Comparison of ENCODE assay signal across 2 cellular contexts in the genomic region with DNA sequence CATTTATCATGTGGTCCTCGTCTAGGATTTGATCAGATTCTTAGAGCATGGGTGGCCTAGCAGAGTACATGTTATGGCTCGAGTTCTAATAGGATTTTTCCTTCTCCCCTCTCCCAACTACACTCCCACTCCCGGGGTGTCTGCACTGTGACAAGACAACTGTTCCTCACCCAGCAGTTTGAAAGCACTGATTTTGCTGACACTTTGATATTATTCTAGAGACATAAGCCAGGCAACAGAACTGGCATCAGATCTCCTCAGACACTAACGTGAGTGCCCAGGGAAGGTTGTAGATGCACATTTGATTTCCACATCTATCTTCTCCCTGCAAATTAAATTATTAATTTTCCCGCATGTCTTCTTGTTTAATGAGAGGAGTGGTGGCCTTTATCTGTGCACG.
TF ChIP-seq lines count a peak whose summit lies in the region.

No MANE protein-coding gene starts in this region.

TF ChIP-seq in SK-N-SH, 30 proteins besides CTCF, POLR2A, EP300 and RAD21:
- TF ChIP-seq, protein P1, sequence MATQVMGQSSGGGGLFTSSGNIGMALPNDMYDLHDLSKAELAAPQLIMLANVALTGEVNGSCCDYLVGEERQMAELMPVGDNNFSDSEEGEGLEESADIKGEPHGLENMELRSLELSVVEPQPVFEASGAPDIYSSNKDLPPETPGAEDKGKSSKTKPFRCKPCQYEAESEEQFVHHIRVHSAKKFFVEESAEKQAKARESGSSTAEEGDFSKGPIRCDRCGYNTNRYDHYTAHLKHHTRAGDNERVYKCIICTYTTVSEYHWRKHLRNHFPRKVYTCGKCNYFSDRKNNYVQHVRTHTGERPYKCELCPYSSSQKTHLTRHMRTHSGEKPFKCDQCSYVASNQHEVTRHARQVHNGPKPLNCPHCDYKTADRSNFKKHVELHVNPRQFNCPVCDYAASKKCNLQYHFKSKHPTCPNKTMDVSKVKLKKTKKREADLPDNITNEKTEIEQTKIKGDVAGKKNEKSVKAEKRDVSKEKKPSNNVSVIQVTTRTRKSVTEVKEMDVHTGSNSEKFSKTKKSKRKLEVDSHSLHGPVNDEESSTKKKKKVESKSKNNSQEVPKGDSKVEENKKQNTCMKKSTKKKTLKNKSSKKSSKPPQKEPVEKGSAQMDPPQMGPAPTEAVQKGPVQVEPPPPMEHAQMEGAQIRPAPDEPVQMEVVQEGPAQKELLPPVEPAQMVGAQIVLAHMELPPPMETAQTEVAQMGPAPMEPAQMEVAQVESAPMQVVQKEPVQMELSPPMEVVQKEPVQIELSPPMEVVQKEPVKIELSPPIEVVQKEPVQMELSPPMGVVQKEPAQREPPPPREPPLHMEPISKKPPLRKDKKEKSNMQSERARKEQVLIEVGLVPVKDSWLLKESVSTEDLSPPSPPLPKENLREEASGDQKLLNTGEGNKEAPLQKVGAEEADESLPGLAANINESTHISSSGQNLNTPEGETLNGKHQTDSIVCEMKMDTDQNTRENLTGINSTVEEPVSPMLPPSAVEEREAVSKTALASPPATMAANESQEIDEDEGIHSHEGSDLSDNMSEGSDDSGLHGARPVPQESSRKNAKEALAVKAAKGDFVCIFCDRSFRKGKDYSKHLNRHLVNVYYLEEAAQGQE (IDR thresholded peaks at IDR 0.05; ENCODE audit: low read depth, low read length) = no peak
- TF ChIP-seq MXI1 (IDR thresholded peaks at IDR 0.05; ENCODE audit: low read depth, low read length) = peak; percentile 49; the same call in 1 of the 2 replicates
- no peak for TF ChIP-seq TAF1 (IDR thresholded peaks at IDR 0.05; ENCODE audit: borderline replicate concordance, low read depth, low read length)

TF ChIP-seq in GM23338, 12 proteins besides CTCF, POLR2A, EP300 and RAD21 (continued from another document):
- TF ChIP-seq, protein P2, sequence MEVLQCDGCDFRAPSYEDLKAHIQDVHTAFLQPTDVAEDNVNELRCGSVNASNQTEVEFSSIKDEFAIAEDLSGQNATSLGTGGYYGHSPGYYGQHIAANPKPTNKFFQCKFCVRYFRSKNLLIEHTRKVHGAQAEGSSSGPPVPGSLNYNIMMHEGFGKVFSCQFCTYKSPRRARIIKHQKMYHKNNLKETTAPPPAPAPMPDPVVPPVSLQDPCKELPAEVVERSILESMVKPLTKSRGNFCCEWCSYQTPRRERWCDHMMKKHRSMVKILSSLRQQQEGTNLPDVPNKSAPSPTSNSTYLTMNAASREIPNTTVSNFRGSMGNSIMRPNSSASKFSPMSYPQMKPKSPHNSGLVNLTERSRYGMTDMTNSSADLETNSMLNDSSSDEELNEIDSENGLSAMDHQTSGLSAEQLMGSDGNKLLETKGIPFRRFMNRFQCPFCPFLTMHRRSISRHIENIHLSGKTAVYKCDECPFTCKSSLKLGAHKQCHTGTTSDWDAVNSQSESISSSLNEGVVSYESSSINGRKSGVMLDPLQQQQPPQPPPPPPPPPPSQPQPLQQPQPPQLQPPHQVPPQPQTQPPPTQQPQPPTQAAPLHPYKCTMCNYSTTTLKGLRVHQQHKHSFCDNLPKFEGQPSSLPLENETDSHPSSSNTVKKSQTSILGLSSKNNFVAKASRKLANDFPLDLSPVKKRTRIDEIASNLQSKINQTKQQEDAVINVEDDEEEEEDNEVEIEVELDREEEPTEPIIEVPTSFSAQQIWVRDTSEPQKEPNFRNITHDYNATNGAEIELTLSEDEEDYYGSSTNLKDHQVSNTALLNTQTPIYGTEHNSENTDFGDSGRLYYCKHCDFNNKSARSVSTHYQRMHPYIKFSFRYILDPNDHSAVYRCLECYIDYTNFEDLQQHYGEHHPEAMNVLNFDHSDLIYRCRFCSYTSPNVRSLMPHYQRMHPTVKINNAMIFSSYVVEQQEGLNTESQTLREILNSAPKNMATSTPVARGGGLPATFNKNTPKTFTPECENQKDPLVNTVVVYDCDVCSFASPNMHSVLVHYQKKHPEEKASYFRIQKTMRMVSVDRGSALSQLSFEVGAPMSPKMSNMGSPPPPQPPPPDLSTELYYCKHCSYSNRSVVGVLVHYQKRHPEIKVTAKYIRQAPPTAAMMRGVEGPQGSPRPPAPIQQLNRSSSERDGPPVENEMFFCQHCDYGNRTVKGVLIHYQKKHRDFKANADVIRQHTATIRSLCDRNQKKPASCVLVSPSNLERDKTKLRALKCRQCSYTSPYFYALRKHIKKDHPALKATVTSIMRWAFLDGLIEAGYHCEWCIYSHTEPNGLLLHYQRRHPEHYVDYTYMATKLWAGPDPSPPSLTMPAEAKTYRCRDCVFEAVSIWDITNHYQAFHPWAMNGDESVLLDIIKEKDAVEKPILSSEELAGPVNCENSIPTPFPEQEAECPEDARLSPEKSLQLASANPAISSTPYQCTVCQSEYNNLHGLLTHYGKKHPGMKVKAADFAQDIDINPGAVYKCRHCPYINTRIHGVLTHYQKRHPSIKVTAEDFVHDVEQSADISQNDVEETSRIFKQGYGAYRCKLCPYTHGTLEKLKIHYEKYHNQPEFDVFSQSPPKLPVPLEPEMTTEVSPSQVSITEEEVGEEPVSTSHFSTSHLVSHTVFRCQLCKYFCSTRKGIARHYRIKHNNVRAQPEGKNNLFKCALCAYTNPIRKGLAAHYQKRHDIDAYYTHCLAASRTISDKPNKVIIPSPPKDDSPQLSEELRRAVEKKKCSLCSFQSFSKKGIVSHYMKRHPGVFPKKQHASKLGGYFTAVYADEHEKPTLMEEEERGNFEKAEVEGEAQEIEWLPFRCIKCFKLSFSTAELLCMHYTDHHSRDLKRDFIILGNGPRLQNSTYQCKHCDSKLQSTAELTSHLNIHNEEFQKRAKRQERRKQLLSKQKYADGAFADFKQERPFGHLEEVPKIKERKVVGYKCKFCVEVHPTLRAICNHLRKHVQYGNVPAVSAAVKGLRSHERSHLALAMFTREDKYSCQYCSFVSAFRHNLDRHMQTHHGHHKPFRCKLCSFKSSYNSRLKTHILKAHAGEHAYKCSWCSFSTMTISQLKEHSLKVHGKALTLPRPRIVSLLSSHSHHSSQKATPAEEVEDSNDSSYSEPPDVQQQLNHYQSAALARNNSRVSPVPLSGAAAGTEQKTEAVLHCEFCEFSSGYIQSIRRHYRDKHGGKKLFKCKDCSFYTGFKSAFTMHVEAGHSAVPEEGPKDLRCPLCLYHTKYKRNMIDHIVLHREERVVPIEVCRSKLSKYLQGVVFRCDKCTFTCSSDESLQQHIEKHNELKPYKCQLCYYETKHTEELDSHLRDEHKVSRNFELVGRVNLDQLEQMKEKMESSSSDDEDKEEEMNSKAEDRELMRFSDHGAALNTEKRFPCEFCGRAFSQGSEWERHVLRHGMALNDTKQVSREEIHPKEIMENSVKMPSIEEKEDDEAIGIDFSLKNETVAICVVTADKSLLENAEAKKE (CRISPR knock-in tag; IDR thresholded peaks at IDR 0.05) = no peak
